ENCODE assay signal across 1 cellular context in the genomic region with DNA sequence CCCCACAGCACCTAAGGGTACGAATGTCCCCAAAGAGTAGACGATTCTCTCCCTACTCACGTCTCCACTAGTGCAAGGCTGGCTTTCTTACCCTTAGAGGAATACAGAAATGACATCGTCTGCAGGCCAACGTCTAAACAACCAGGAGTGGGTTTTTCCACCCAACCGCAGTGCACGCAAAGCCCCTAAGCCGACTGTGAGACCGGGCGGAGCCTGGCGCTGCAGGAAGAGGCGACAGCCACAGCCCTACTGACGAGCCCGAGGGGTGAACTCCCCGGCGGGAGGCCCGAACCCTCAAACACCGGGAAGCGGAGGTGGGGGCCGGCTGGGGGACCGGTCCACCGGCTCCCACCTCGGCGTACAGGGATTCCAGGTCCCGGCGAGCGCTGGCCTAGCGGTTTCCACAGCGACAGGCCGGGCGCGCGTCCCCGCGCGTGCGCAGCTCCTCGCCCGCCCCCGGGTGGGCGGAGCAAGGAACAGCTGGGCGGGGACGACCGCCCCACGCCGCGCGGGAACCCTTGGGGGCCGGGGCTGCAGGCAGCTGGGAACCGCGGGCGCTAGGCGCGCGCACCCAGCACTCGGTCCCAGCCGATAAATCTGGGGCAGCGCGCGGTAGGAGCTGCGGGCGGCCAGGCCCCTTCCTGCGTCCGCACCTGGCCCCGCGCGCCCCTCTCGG.
TF ChIP-seq lines count a peak whose summit lies in the region.

A gene with protein sequence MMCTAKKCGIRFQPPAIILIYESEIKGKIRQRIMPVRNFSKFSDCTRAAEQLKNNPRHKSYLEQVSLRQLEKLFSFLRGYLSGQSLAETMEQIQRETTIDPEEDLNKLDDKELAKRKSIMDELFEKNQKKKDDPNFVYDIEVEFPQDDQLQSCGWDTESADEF (minus strand): TSS at position 413 of the 676 bp plus-strand sequence. CDS start 3,593 bp downstream, outside the sequence.
A gene (plus strand): TSS at position 540 of the 676 bp plus-strand sequence.

TF ChIP-seq in K562, 482 proteins besides CTCF, POLR2A, EP300 and RAD21 (continued from another document and continues in another):
- TF ChIP-seq, protein P1, sequence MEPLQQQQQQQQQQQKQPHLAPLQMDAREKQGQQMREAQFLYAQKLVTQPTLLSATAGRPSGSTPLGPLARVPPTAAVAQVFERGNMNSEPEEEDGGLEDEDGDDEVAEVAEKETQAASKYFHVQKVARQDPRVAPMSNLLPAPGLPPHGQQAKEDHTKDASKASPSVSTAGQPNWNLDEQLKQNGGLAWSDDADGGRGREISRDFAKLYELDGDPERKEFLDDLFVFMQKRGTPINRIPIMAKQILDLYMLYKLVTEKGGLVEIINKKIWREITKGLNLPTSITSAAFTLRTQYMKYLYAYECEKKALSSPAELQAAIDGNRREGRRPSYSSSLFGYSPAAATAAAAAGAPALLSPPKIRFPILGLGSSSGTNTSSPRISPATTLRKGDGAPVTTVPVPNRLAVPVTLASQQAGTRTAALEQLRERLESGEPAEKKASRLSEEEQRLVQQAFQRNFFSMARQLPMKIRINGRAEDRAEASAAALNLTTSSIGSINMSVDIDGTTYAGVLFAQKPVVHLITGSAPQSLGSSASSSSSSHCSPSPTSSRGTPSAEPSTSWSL (CRISPR knock-in tag; IDR thresholded peaks at IDR 0.05; ENCODE audit: borderline replicate concordance) = no peak
- TF ChIP-seq KAT7 (CRISPR knock-in tag; IDR thresholded peaks at IDR 0.05; ENCODE audit: borderline replicate concordance) (no peak), RBM25 (IDR thresholded peaks at IDR 0.05; ENCODE audit: low read depth, low read length, severe bottlenecking) (peak; percentile 18), ZFPM2 (CRISPR knock-in tag; IDR thresholded peaks at IDR 0.05) (no peak), CCAR2 (IDR thresholded peaks at IDR 0.05; ENCODE audit: low read depth, low read length) (no peak), ZNF354B (CRISPR knock-in tag; IDR thresholded peaks at IDR 0.05) (no peak), TEAD1 (CRISPR knock-in tag; IDR thresholded peaks at IDR 0.05) (no peak; a peak in 1 of 4 replicates), SRF (CRISPR knock-in tag; IDR thresholded peaks at IDR 0.05) (no peak), RBM39 (optimal IDR thresholded peaks at IDR 0.05; ENCODE audit: low read depth, low read length) (no peak), TCFL5 (CRISPR knock-in tag; conservative IDR thresholded peaks at IDR 0.05) (no peak), CBFA2T3 (IDR thresholded peaks at IDR 0.05) (no peak), RB1 (IDR thresholded peaks at IDR 0.05; ENCODE audit: low read depth) (peak; percentile 98), KDM2B (CRISPR knock-in tag; IDR thresholded peaks at IDR 0.05) (0 out of 2 replicates have a peak, but pooled peaks have one; percentile 33), ETV5 (CRISPR knock-in tag; IDR thresholded peaks at IDR 0.05; ENCODE audit: low read depth) (peak; percentile 38; the same call in 1 of the 2 replicates), BCL6 (CRISPR knock-in tag; IDR thresholded peaks at IDR 0.05) (no peak), RBM22 (IDR thresholded peaks at IDR 0.05; ENCODE audit: low read depth, low read length, poor library complexity, severe bottlenecking) (no peak), ZNF778 (CRISPR knock-in tag; IDR thresholded peaks at IDR 0.05) (no peak), FOXK1 (CRISPR knock-in tag; IDR thresholded peaks at IDR 0.05; ENCODE audit: borderline replicate concordance) (0 out of 2 replicates have a peak, but pooled peaks have one; percentile 69), POLR2H (tag; IDR thresholded peaks at IDR 0.05; ENCODE audit: low read depth) (0 out of 2 replicates have a peak, but pooled peaks have one; percentile 30), MCM7 (IDR thresholded peaks at IDR 0.05) (no peak), NCOA4 (IDR thresholded peaks at IDR 0.05; ENCODE audit: partially characterized antibody) (no peak), MYC (IDR thresholded peaks at IDR 0.05; ENCODE audit: low read depth, low read length) (peak; percentile 85), MYC (CRISPR knock-in tag; IDR thresholded peaks at IDR 0.05; ENCODE audit: borderline replicate concordance, low read depth) (no peak), ZNF77 (CRISPR knock-in tag; IDR thresholded peaks at IDR 0.05) (no peak)
- TF ChIP-seq, protein P2, sequence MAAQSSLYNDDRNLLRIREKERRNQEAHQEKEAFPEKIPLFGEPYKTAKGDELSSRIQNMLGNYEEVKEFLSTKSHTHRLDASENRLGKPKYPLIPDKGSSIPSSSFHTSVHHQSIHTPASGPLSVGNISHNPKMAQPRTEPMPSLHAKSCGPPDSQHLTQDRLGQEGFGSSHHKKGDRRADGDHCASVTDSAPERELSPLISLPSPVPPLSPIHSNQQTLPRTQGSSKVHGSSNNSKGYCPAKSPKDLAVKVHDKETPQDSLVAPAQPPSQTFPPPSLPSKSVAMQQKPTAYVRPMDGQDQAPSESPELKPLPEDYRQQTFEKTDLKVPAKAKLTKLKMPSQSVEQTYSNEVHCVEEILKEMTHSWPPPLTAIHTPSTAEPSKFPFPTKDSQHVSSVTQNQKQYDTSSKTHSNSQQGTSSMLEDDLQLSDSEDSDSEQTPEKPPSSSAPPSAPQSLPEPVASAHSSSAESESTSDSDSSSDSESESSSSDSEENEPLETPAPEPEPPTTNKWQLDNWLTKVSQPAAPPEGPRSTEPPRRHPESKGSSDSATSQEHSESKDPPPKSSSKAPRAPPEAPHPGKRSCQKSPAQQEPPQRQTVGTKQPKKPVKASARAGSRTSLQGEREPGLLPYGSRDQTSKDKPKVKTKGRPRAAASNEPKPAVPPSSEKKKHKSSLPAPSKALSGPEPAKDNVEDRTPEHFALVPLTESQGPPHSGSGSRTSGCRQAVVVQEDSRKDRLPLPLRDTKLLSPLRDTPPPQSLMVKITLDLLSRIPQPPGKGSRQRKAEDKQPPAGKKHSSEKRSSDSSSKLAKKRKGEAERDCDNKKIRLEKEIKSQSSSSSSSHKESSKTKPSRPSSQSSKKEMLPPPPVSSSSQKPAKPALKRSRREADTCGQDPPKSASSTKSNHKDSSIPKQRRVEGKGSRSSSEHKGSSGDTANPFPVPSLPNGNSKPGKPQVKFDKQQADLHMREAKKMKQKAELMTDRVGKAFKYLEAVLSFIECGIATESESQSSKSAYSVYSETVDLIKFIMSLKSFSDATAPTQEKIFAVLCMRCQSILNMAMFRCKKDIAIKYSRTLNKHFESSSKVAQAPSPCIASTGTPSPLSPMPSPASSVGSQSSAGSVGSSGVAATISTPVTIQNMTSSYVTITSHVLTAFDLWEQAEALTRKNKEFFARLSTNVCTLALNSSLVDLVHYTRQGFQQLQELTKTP (IDR thresholded peaks at IDR 0.05; ENCODE audit: low read depth in 1 of 2, partially characterized antibody in 2 of 2) = no peak
- TF ChIP-seq, protein P3, sequence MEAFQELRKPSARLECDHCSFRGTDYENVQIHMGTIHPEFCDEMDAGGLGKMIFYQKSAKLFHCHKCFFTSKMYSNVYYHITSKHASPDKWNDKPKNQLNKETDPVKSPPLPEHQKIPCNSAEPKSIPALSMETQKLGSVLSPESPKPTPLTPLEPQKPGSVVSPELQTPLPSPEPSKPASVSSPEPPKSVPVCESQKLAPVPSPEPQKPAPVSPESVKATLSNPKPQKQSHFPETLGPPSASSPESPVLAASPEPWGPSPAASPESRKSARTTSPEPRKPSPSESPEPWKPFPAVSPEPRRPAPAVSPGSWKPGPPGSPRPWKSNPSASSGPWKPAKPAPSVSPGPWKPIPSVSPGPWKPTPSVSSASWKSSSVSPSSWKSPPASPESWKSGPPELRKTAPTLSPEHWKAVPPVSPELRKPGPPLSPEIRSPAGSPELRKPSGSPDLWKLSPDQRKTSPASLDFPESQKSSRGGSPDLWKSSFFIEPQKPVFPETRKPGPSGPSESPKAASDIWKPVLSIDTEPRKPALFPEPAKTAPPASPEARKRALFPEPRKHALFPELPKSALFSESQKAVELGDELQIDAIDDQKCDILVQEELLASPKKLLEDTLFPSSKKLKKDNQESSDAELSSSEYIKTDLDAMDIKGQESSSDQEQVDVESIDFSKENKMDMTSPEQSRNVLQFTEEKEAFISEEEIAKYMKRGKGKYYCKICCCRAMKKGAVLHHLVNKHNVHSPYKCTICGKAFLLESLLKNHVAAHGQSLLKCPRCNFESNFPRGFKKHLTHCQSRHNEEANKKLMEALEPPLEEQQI (IDR thresholded peaks at IDR 0.05) = no peak
- TF ChIP-seq, protein P4, sequence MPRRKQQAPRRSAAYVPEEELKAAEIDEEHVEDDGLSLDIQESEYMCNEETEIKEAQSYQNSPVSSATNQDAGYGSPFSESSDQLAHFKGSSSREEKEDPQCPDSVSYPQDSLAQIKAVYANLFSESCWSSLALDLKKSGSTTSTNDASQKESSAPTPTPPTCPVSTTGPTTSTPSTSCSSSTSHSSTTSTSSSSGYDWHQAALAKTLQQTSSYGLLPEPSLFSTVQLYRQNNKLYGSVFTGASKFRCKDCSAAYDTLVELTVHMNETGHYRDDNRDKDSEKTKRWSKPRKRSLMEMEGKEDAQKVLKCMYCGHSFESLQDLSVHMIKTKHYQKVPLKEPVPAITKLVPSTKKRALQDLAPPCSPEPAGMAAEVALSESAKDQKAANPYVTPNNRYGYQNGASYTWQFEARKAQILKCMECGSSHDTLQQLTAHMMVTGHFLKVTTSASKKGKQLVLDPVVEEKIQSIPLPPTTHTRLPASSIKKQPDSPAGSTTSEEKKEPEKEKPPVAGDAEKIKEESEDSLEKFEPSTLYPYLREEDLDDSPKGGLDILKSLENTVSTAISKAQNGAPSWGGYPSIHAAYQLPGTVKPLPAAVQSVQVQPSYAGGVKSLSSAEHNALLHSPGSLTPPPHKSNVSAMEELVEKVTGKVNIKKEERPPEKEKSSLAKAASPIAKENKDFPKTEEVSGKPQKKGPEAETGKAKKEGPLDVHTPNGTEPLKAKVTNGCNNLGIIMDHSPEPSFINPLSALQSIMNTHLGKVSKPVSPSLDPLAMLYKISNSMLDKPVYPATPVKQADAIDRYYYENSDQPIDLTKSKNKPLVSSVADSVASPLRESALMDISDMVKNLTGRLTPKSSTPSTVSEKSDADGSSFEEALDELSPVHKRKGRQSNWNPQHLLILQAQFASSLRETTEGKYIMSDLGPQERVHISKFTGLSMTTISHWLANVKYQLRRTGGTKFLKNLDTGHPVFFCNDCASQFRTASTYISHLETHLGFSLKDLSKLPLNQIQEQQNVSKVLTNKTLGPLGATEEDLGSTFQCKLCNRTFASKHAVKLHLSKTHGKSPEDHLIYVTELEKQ (CRISPR knock-in tag; IDR thresholded peaks at IDR 0.05) = no peak
- TF ChIP-seq, protein P5, sequence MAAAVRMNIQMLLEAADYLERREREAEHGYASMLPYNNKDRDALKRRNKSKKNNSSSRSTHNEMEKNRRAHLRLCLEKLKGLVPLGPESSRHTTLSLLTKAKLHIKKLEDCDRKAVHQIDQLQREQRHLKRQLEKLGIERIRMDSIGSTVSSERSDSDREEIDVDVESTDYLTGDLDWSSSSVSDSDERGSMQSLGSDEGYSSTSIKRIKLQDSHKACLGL (CRISPR knock-in tag; IDR thresholded peaks at IDR 0.05; ENCODE audit: borderline replicate concordance, poor library complexity, severe bottlenecking) = no peak
- TF ChIP-seq, protein P6, sequence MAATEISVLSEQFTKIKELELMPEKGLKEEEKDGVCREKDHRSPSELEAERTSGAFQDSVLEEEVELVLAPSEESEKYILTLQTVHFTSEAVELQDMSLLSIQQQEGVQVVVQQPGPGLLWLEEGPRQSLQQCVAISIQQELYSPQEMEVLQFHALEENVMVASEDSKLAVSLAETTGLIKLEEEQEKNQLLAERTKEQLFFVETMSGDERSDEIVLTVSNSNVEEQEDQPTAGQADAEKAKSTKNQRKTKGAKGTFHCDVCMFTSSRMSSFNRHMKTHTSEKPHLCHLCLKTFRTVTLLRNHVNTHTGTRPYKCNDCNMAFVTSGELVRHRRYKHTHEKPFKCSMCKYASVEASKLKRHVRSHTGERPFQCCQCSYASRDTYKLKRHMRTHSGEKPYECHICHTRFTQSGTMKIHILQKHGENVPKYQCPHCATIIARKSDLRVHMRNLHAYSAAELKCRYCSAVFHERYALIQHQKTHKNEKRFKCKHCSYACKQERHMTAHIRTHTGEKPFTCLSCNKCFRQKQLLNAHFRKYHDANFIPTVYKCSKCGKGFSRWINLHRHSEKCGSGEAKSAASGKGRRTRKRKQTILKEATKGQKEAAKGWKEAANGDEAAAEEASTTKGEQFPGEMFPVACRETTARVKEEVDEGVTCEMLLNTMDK (IDR thresholded peaks at IDR 0.05; ENCODE audit: borderline replicate concordance, insufficient read depth, low read depth, low read length, poor library complexity, severe bottlenecking) = no peak
- TF ChIP-seq, protein P7, sequence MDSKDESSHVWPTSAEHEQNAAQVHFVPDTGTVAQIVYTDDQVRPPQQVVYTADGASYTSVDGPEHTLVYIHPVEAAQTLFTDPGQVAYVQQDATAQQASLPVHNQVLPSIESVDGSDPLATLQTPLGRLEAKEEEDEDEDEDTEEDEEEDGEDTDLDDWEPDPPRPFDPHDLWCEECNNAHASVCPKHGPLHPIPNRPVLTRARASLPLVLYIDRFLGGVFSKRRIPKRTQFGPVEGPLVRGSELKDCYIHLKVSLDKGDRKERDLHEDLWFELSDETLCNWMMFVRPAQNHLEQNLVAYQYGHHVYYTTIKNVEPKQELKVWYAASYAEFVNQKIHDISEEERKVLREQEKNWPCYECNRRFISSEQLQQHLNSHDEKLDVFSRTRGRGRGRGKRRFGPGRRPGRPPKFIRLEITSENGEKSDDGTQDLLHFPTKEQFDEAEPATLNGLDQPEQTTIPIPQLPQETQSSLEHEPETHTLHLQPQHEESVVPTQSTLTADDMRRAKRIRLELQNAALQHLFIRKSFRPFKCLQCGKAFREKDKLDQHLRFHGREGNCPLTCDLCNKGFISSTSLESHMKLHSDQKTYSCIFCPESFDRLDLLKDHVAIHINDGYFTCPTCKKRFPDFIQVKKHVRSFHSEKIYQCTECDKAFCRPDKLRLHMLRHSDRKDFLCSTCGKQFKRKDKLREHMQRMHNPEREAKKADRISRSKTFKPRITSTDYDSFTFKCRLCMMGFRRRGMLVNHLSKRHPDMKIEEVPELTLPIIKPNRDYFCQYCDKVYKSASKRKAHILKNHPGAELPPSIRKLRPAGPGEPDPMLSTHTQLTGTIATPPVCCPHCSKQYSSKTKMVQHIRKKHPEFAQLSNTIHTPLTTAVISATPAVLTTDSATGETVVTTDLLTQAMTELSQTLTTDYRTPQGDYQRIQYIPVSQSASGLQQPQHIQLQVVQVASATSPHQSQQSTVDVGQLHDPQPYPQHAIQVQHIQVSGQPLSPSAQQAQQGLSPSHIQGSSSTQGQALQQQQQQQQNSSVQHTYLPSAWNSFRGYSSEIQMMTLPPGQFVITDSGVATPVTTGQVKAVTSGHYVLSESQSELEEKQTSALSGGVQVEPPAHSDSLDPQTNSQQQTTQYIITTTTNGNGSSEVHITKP (IDR thresholded peaks at IDR 0.05; ENCODE audit: partially characterized antibody) = peak; percentile 79
